8 cellular contexts compared by ENCODE assay signal in the genomic region with DNA sequence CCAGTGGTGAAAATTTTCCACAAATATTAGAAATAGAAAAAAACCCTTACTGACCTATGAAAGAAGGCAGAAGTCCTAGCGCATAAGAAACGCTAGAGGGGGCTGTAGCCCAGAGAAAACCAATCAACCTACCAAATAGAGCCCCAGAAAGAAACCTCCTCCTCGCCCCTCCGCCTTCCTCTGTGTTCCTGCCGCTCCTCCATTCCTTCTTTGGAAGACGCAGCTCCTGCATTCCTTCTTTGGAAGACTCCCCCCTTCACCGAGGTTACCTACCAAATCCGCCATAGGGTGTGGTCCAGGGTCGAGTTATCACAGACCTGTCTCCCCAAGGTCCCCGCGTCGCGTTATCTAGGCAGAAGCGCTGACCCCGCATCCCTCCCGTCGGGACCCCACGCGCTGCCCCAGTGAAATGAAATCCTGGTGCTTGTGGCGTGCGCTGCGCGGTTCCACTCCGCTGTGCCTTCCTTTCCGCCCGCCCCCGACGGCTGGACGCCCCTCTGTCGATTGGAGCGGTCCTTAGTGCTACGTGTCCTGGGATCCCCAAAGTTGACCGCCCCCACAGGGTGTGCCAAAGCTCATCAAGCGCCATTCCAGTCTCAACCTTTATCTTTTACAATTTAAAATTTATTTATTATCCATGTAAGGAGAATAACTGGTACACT. TPM values are rescaled to one million over a fixed set of nuclear protein-coding genes. Genes with fewer than 3 reads are reported as not detected.
A peak's percentile ranks its signal among the peaks of the same experiment; 100 is the strongest.
DNase-seq lines count a peak whose midpoint lies in the region; ATAC-seq and TF ChIP-seq lines count a peak whose summit lies in the region.

No MANE protein-coding gene starts in this region.

- TF ChIP-seq CTCF in C4-2B (conservative IDR thresholded peaks at IDR 0.05): peak; percentile 85
- peak; percentile 41 to 77 (median 53) for TF ChIP-seq CTCF in esophagus squamous epithelium (IDR thresholded peaks at IDR 0.05)
- peak in 5 of 7 experiments; percentile 24 to 65 (median 50) for TF ChIP-seq CTCF in stomach (IDR thresholded peaks at IDR 0.05)

- DNase-seq in NOMO-1 treated with dmso at 0.1 percent for 144 hours (lab: John Stamatoyannopoulos, UW; ENCODE audit: unreplicated experiment): peak; percentile 7
- peak; percentile 56 for DNase-seq in activated T-cell treated with anti-CD3 and anti-CD28 coated beads, Interleukin-2, amount 50 U/mL, for 1 hour
- no peak for DNase-seq in esophagus squamous epithelium (lab: John Stamatoyannopoulos, UW)
- DNase-seq in myocyte (ENCODE audit: low read depth): peak; percentile 70
- DNase-seq in stomach: peak; percentile 40

- H3K27me3 ChIP-seq in esophagus squamous epithelium (peaks cover 0 to 93% (median 3%) of the 10 kb centered on the region in 4 donors), stomach (peaks cover 0 to 93% (median 34%) of the 10 kb centered on the region in 3 donors)

- peaks cover 0 to 10% (median 7%) of the 10 kb centered on the region in 3 donors for H3K4me1 ChIP-seq in esophagus squamous epithelium
- peaks cover 5 to 11% (median 10%) of the 10 kb centered on the region in 4 donors for H3K4me1 ChIP-seq in stomach

- H3K9me3 ChIP-seq in esophagus squamous epithelium: peaks cover 0 to 4% (median 0%) of the 10 kb centered on the region in 3 donors
- peaks cover 0 to 5% (median 0%) of the 10 kb centered on the region in 4 donors for H3K9me3 ChIP-seq in stomach

- intact Hi-C loops in esophagus squamous epithelium (cut with DNase I) (no loop called here), stomach (cut with DNase I; ENCODE audit: low total_unique reads) (no loop called here)

- H3K4me3 ChIP-seq in esophagus squamous epithelium (peak overlapping the region; percentile 12 to 62 (median 36)), stomach (peak overlapping the region; percentile 33 to 44 (median 40))

- TF ChIP-seq POLR2A in esophagus squamous epithelium (IDR thresholded peaks at IDR 0.05) (no peak), stomach (IDR thresholded peaks at IDR 0.05) (no peak)

- no peak for TF ChIP-seq EP300 in stomach (IDR thresholded peaks at IDR 0.05)

- ATAC-seq in HG02759 (IDR thresholded peaks at IDR 0.05; ENCODE audit: unreplicated experiment) (peak; percentile 42), GM21717 (IDR thresholded peaks at IDR 0.05; ENCODE audit: unreplicated experiment) (no peak)

- H3K36me3 ChIP-seq in esophagus squamous epithelium: no peaks in the 10 kb centered on the region
- H3K36me3 ChIP-seq in stomach: no peaks in the 10 kb centered on the region

- 4% methylated on average over 18 to 23 of the region's 34 CpGs for WGBS in esophagus squamous epithelium, 2 donors
- 3 to 6% (median 4%) methylated on average over 17 to 34 of the region's 34 CpGs for WGBS in stomach, 5 donors

- H3K27ac ChIP-seq in C4-2B: no peak overlapping the region
- H3K27ac ChIP-seq in esophagus squamous epithelium: peak overlapping the region; percentile 34 to 77 (median 69)
- H3K27ac ChIP-seq in stomach: no peak overlapping the region

RNA-seq across cellular contexts. Expression of gene RPP21, which starts 12.9 kb away (rescaled TPM):
- 100 to 1,000 TPM in 1 of 4 donors, 10 to 100 TPM in 3; 60.2 to 101 (median 81.7) TPM for total RNA-seq in esophagus squamous epithelium
- 11.2 and 24.6 TPM in 2 replicates for total RNA-seq in myocyte
- polyA plus RNA-seq in myocyte (2012): 32.9 TPM
- total RNA-seq in stomach: 100 to 1,000 TPM in 2 of 5 donors, 10 to 100 TPM in 1, 1 to 10 TPM in 1, not detected in 1; 4.5 to 157 (median 60.3) TPM
- 100 to 1,000 TPM; 119 to 167 (median 145) TPM for polyA plus RNA-seq in stomach

RNA-seq across cellular contexts. Expression of gene TRIM39, which starts 31.1 kb away (rescaled TPM):
- total RNA-seq in esophagus squamous epithelium: 10 to 100 TPM; 11.3 to 16.2 (median 15.1) TPM
- total RNA-seq in myocyte: 11.6 and 12.9 TPM in 2 replicates
- polyA plus RNA-seq in myocyte (2012): 11.5 TPM
- 10 to 100 TPM in 3 of 5 donors, 1 to 10 TPM in 2; 8.6 to 28.1 (median 17.5) TPM for total RNA-seq in stomach
- polyA plus RNA-seq in stomach: 10 to 100 TPM in 1 of 3 donors, 1 to 10 TPM in 2; 6.5 to 11.2 (median 8.4) TPM

Comparison
In these comparisons a context has a peak if more than half of its experiments do, and no peak if none do; other contexts are left out.
1. H3K27ac ChIP-seq: peak in esophagus squamous epithelium (4 of 4); none in C4-2B (single experiment) and stomach (0 of 5).
2. Peak in every context shown above with its lines, with median percentiles within 50 percentile points of each other: CTCF ChIP-seq.